Comparison of ENCODE assay signal across 8 cellular contexts in the genomic region with DNA sequence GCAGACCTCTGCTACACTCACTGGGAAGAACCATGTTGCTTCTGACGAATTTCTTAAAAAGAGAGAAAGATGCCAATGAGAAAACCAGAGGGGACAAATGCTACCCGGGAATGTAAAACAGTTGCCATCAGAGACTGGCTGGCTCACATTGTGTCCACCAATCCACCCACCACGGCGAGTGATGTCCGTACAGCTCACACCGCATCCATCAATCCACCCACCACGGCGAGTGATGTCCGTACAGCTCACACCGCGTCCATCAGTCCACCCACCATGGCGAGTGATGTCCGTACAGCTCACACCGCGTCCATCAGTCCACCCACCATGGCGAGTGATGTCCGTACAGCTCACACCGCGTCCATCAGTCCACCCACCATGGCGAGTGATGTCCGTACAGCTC. TPM values are rescaled to one million over a fixed set of nuclear protein-coding genes. Genes with fewer than 3 reads are reported as not detected.
DNase-seq lines count a peak whose midpoint lies in the region; ATAC-seq and TF ChIP-seq lines count a peak whose summit lies in the region.
"Not testable (repeated sequence)": the region's sequence is repeated elsewhere in the genome, so short reads cannot be mapped to it uniquely, and the experiment has no call there.

No MANE protein-coding gene starts in this region.

- peak overlapping the region in 8 of 11 experiments; percentile 66 to 86 (median 80); a peak in 14 of 22 replicates for H3K9ac ChIP-seq in BLaER1 treated with 17β-estradiol and CSF1 and Interleukin-3, amounts not matched to agents 10 nM and 100 nM
- H3K9ac ChIP-seq in NT2/D1 (ENCODE audit: insufficient read length, low read depth) = peak overlapping the region; percentile 46
- H3K9ac ChIP-seq in endodermal cell (ENCODE audit: extremely low read depth, low read length, poor library complexity, severe bottlenecking); neural progenitor cell: not testable (repeated sequence)

- not testable (repeated sequence) for H3K27me3 Mint-ChIP-seq in activated CD4-positive, alpha-beta T cell treated with anti-CD3 and anti-CD28 coated beads for 36 hours; endodermal cell (ENCODE audit: insufficient read depth); neural progenitor cell (ENCODE audit: insufficient read depth, low read depth); stimulated activated memory B cell treated with anti-CD40 and anti-IgM and Interleukin-4, amounts not matched to agents 10 μg/mL and 1 μg/mL and 100 μg/mL, for 72 hours

- H2AFZ ChIP-seq in neural progenitor cell (replicated peaks) = not testable (repeated sequence)

- peaks cover 81 to 89% (median 84%) of the 10 kb centered on the region in 10 experiments for H3K4me1 ChIP-seq in BLaER1 treated with 17β-estradiol and CSF1 and Interleukin-3, amounts not matched to agents 10 nM and 100 nM
- H3K4me1 ChIP-seq in NT2/D1 (ENCODE audit: insufficient read depth, insufficient read length) (peaks cover 40% of the 10 kb centered on the region), endodermal cell (ENCODE audit: control insufficient read depth, insufficient read depth, low read length) (peaks cover 11% of the 10 kb centered on the region), neural progenitor cell (peaks cover 36% of the 10 kb centered on the region)
- not testable (repeated sequence) for H3K4me1 ChIP-seq in right lobe of liver

- CTCF ChIA-PET in activated CD4-positive, alpha-beta T cell treated with anti-CD3 and anti-CD28 coated beads for 36 hours (lab: Charles Lee) = interaction anchor here (1.0 to 1.2 kb wide), 4 partner anchors 13 to 115 kb away, joined by 3 to 5 read pairs (median 4); no protein-coding TSS in a partner anchor

- H3K4me2 ChIP-seq in BLaER1 treated with 17β-estradiol and CSF1 and Interleukin-3, amounts not matched to agents 10 nM and 100 nM = peak overlapping the region; percentile 72 to 97 (median 89)
- not testable (repeated sequence) for H3K4me2 ChIP-seq in neural progenitor cell

- DNase-seq in NT2/D1 (ENCODE audit: low read depth, low spot score); activated naive CD4-positive, alpha-beta T cell treated with anti-CD3 and anti-CD28 coated beads, Interleukin-2, amount 50 U/mL, for 72 hours (ENCODE audit: low spot score in 2 of 2); neural progenitor cell (ENCODE audit: low spot score): not testable (repeated sequence)
- DNase-seq in activated CD4-positive, alpha-beta T cell treated with anti-CD3 and anti-CD28 coated beads for 36 hours = peak; percentile 2
- DNase-seq in endodermal cell (peak; percentile 15), right lobe of liver (peak; percentile 5 to 42 (median 13))

- peaks cover 81% of the 10 kb centered on the region for H3K4me1 Mint-ChIP-seq in activated CD4-positive, alpha-beta T cell treated with anti-CD3 and anti-CD28 coated beads for 36 hours
- H3K4me1 Mint-ChIP-seq in endodermal cell = peaks cover 39% of the 10 kb centered on the region
- peaks cover 72% of the 10 kb centered on the region for H3K4me1 Mint-ChIP-seq in neural progenitor cell
- H3K4me1 Mint-ChIP-seq in stimulated activated memory B cell treated with anti-CD40 and anti-IgM and Interleukin-4, amounts not matched to agents 10 μg/mL and 1 μg/mL and 100 μg/mL, for 72 hours = peaks cover 54% of the 10 kb centered on the region

- not testable (repeated sequence) for H3K4me3 ChIP-seq in BLaER1 treated with 17β-estradiol and CSF1 and Interleukin-3, amounts not matched to agents 10 nM and 100 nM; NT2/D1 (ENCODE audit: insufficient read length, low read depth); endodermal cell (ENCODE audit: low read length); right lobe of liver; neural progenitor cell

- ATAC-seq in activated CD4-positive, alpha-beta T cell treated with anti-CD3 and anti-CD28 coated beads for 36 hours; activated naive CD4-positive, alpha-beta T cell treated with anti-CD3 and anti-CD28 coated beads, Interleukin-2, amount 50 U/mL, for 72 hours; right lobe of liver; stimulated activated memory B cell treated with anti-CD40 and anti-IgM and Interleukin-4, amounts not matched to agents 10 μg/mL and 1 μg/mL and 100 μg/mL, for 72 hours: not testable (repeated sequence)

- H3K4me3 Mint-ChIP-seq in activated CD4-positive, alpha-beta T cell treated with anti-CD3 and anti-CD28 coated beads for 36 hours; endodermal cell; stimulated activated memory B cell treated with anti-CD40 and anti-IgM and Interleukin-4, amounts not matched to agents 10 μg/mL and 1 μg/mL and 100 μg/mL, for 72 hours: not testable (repeated sequence)
- peak overlapping the region; percentile 75 for H3K4me3 Mint-ChIP-seq in neural progenitor cell

- H3F3A ChIP-seq in neural progenitor cell (ENCODE audit: low read depth) = peaks cover 57% of the 10 kb centered on the region

- H4K20me1 ChIP-seq in BLaER1 treated with 17β-estradiol and CSF1 and Interleukin-3, amounts not matched to agents 10 nM and 100 nM = peaks cover 27 to 66% (median 42%) of the 10 kb centered on the region in 11 experiments; a peak in 21 of 22 replicates
- not testable (repeated sequence) for H4K20me1 ChIP-seq in neural progenitor cell (ENCODE audit: low read depth)

- intact Hi-C loops in activated CD4-positive, alpha-beta T cell treated with anti-CD3 and anti-CD28 coated beads for 36 hours (cut with DNase I, micrococcal nuclease) = loop anchor here (5.0 to 10.0 kb wide), 3 partner anchors 34 to 299 kb away; no protein-coding TSS in a partner anchor
- intact Hi-C loops in right lobe of liver (cut with DNase I) = not testable (repeated sequence)

- peak overlapping the region in 9 of 11 experiments; percentile 60 to 96 (median 89); a peak in 16 of 22 replicates for H3K27ac ChIP-seq in BLaER1 treated with 17β-estradiol and CSF1 and Interleukin-3, amounts not matched to agents 10 nM and 100 nM
- not testable (repeated sequence) for H3K27ac ChIP-seq in endodermal cell (ENCODE audit: low read depth, low read length); right lobe of liver; neural progenitor cell

- not testable (repeated sequence) for H3K9me3 ChIP-seq in BLaER1 treated with 17β-estradiol and CSF1 and Interleukin-3, amounts not matched to agents 10 nM and 100 nM (replicated peaks in 1 of 11); NT2/D1 (ENCODE audit: insufficient read depth, low read length); endodermal cell (ENCODE audit: control insufficient read depth, low read length); right lobe of liver; neural progenitor cell (ENCODE audit: low read depth)

- H3K36me3 ChIP-seq in BLaER1 treated with 17β-estradiol and CSF1 and Interleukin-3, amounts not matched to agents 10 nM and 100 nM = peaks cover 0 to 36% (median 7%) of the 10 kb centered on the region in 11 experiments; a peak in 10 of 22 replicates
- H3K36me3 ChIP-seq in NT2/D1 (ENCODE audit: insufficient read depth, insufficient read length, low read length) = peaks cover 18% of the 10 kb centered on the region
- not testable (repeated sequence) for H3K36me3 ChIP-seq in endodermal cell (ENCODE audit: control insufficient read depth, insufficient read depth, low read length); right lobe of liver; neural progenitor cell

- H3K27me3 ChIP-seq in BLaER1 treated with 17β-estradiol and CSF1 and Interleukin-3, amounts not matched to agents 10 nM and 100 nM; NT2/D1 (ENCODE audit: insufficient read depth, insufficient read length); endodermal cell (ENCODE audit: control insufficient read depth, insufficient read depth, low read length, poor library complexity, severe bottlenecking); right lobe of liver; neural progenitor cell: not testable (repeated sequence)

- not testable (repeated sequence) for H3K9me3 Mint-ChIP-seq in activated CD4-positive, alpha-beta T cell treated with anti-CD3 and anti-CD28 coated beads for 36 hours (ENCODE audit: low read depth); activated naive CD4-positive, alpha-beta T cell treated with anti-CD3 and anti-CD28 coated beads, Interleukin-2, amount 50 U/mL, for 72 hours; endodermal cell; neural progenitor cell; stimulated activated memory B cell treated with anti-CD40 and anti-IgM and Interleukin-4, amounts not matched to agents 10 μg/mL and 1 μg/mL and 100 μg/mL, for 72 hours

- TF ChIP-seq POLR2A in right lobe of liver (IDR thresholded peaks at IDR 0.05) = not testable (repeated sequence)

- WGBS in endodermal cell (ENCODE audit: insufficient coverage in 1 of 2, insufficient read length in 1 of 2), 2 experiments = 84 to 96% methylated on average over 2 to 4 of the region's 21 CpGs
- no CpG with 5 or more reads among the region's 21 CpGs for WGBS in right lobe of liver (ENCODE audit: insufficient coverage, low coverage, low lambda C conversion rate, missing lambda C conversion rate)

- POLR2A ChIA-PET in activated CD4-positive, alpha-beta T cell treated with anti-CD3 and anti-CD28 coated beads for 36 hours (lab: Charles Lee) = not testable (repeated sequence)

- not testable (repeated sequence) for H3K79me2 ChIP-seq in neural progenitor cell (ENCODE audit: low read depth)

- peak overlapping the region; percentile 61 for H3K27ac Mint-ChIP-seq in activated CD4-positive, alpha-beta T cell treated with anti-CD3 and anti-CD28 coated beads for 36 hours
- H3K27ac Mint-ChIP-seq in activated naive CD4-positive, alpha-beta T cell treated with anti-CD3 and anti-CD28 coated beads, Interleukin-2, amount 50 U/mL, for 72 hours = peak overlapping the region; percentile 17 to 48
- H3K27ac Mint-ChIP-seq in endodermal cell = not testable (repeated sequence)
- peak overlapping the region; percentile 95 for H3K27ac Mint-ChIP-seq in neural progenitor cell
- peak overlapping the region; percentile 33 for H3K27ac Mint-ChIP-seq in stimulated activated memory B cell treated with anti-CD40 and anti-IgM and Interleukin-4, amounts not matched to agents 10 μg/mL and 1 μg/mL and 100 μg/mL, for 72 hours

- TF ChIP-seq CTCF in endodermal cell (conservative IDR thresholded peaks at IDR 0.05); right lobe of liver (IDR thresholded peaks at IDR 0.05); neural progenitor cell (IDR thresholded peaks at IDR 0.05): not testable (repeated sequence)

- peaks cover 25% of the 10 kb centered on the region for H3K36me3 Mint-ChIP-seq in activated CD4-positive, alpha-beta T cell treated with anti-CD3 and anti-CD28 coated beads for 36 hours (ENCODE audit: low read depth)
- H3K36me3 Mint-ChIP-seq in activated naive CD4-positive, alpha-beta T cell treated with anti-CD3 and anti-CD28 coated beads, Interleukin-2, amount 50 U/mL, for 72 hours; endodermal cell (ENCODE audit: low read depth): not testable (repeated sequence)
- H3K36me3 Mint-ChIP-seq in neural progenitor cell = peaks cover 17% of the 10 kb centered on the region
- peaks cover 13% of the 10 kb centered on the region for H3K36me3 Mint-ChIP-seq in stimulated activated memory B cell treated with anti-CD40 and anti-IgM and Interleukin-4, amounts not matched to agents 10 μg/mL and 1 μg/mL and 100 μg/mL, for 72 hours

RNA-seq across cellular contexts. Expression of gene RASA3, which starts 19.0 kb away (rescaled TPM):
- total RNA-seq in activated CD4-positive, alpha-beta T cell treated with anti-CD3 and anti-CD28 coated beads for 36 hours = 10 to 100 TPM; 33.0 to 34.7 TPM
- 10 to 100 TPM; 39.4 to 44.1 TPM for total RNA-seq in activated naive CD4-positive, alpha-beta T cell treated with anti-CD3 and anti-CD28 coated beads, Interleukin-2, amount 50 U/mL, for 72 hours
- 10 to 100 TPM in 1 of 2 donors, 1 to 10 TPM in 1; 6.3 to 12.0 TPM for total RNA-seq in endodermal cell
- polyA plus RNA-seq in endodermal cell (2013, experiment 1 of 2) = 27.0 TPM
- polyA plus RNA-seq in endodermal cell (2013, experiment 2 of 2) = 25.2 TPM
- total RNA-seq in right lobe of liver = 1 to 10 TPM; 3.5 to 7.9 (median 4.6) TPM
- 2.9 and 6.0 TPM in 2 replicates for total RNA-seq in neural progenitor cell (ENCODE audit: low replicate concordance)
